In genomic region chr1:167617100-167617949, GRCh38 we compare ENCODE assay signal across 1 cellular context.
TF ChIP-seq lines count a peak whose summit lies in the region.

No MANE protein-coding gene starts in this region.

TF ChIP-seq in K562, 482 proteins besides CTCF, POLR2A, EP300 and RAD21 (continued from another document):
- TF ChIP-seq ELF4 (CRISPR knock-in tag; IDR thresholded peaks at IDR 0.05) (no peak), BRCA1 (IDR thresholded peaks at IDR 0.05) (no peak), BRCA1 (CRISPR knock-in tag; IDR thresholded peaks at IDR 0.05) (no peak), TCF3 (CRISPR knock-in tag; IDR thresholded peaks at IDR 0.05) (peak; percentile 29), E2F5 (CRISPR knock-in tag; IDR thresholded peaks at IDR 0.05) (no peak), TSC22D4 (tag; IDR thresholded peaks at IDR 0.05) (no peak), RBM22 (IDR thresholded peaks at IDR 0.05; ENCODE audit: low read depth, low read length, poor library complexity, severe bottlenecking) (no peak), SAP30 (IDR thresholded peaks at IDR 0.05; ENCODE audit: borderline replicate concordance, insufficient read depth, low read depth, low read length, poor library complexity, severe bottlenecking) (no peak), RCOR1 (IDR thresholded peaks at IDR 0.05; ENCODE audit: borderline replicate concordance in 1 of 2, low read depth in 2 of 2, low read length in 2 of 2) (no peak), TBP (optimal IDR thresholded peaks at IDR 0.05; ENCODE audit: low read depth, low read length) (no peak), SMAD4 (CRISPR knock-in tag; conservative IDR thresholded peaks at IDR 0.05) (peak; percentile 34; the same call in 1 of the 2 replicates), ATF7 (IDR thresholded peaks at IDR 0.05) (peak; percentile 24; the same call in 1 of the 2 replicates), COPS2 (conservative IDR thresholded peaks at IDR 0.05) (no peak), BCOR (IDR thresholded peaks at IDR 0.05) (no peak; the same call in 1 of the 2 replicates)
